21 cellular contexts compared by ENCODE assay signal in the genomic region with DNA sequence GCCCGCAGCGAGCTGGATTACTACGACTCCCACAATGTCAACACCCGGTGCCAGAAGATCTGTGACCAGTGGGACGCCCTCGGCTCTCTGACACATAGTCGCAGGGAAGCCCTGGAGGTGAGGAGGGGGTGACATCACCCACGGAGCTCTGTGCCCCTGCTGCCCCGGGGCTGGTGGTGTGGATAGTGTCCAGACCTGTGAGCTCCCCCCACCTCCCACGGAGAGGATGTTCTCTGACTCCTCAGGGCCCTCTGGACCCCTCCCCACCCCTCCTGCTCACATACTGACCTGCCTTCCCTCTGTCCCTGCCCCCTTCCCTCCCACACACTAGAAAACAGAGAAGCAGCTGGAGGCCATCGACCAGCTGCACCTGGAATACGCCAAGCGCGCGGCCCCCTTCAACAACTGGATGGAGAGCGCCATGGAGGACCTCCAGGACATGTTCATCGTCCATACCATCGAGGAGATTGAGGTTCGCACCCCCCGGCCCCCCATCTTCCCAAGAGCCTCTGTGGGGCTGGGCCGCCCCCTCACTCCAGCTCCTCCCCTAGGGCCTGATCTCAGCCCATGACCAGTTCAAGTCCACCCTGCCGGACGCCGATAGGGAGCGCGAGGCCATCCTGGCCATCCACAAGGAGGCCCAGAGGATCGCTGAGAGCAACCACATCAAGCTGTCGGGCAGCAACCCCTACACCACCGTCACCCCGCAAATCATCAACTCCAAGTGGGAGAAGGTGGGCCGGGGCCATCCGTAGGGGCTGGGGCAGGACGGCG. TPM values are rescaled to one million over a fixed set of nuclear protein-coding genes. Genes with fewer than 3 reads are reported as not detected.
DNase-seq lines count a peak whose midpoint lies in the region; ATAC-seq and TF ChIP-seq lines count a peak whose summit lies in the region.
"Had no signal": no experiment of that assay in that cellular context is flagged by ENCODE, and none has a peak within 500 bp of the region (broad histone marks: within the 10 kb centered on the region; RNA-seq: fewer than 3 reads in every experiment).

No MANE protein-coding gene starts in this region.

- TF ChIP-seq CTCF in A673 (conservative IDR thresholded peaks at IDR 0.05; ENCODE audit: low read depth, low read length) = no peak
- TF ChIP-seq CTCF in esophagus squamous epithelium (IDR thresholded peaks at IDR 0.05) = no peak
- no peak for TF ChIP-seq CTCF in sigmoid colon (IDR thresholded peaks at IDR 0.05)
- TF ChIP-seq CTCF in GM13977 (IDR thresholded peaks at IDR 0.05; ENCODE audit: extremely low read depth, insufficient read depth, missing control alignments) = no peak

- no peak for TF ChIP-seq EP300 in sigmoid colon (IDR thresholded peaks at IDR 0.05)

- 86% methylated on average over 16 of the region's 34 CpGs; no CpG with 5 or more reads in 1 of the 2 donors for WGBS in esophagus squamous epithelium, 2 donors
- WGBS in sigmoid colon, 2 donors = 91% methylated on average over 34 of the region's 34 CpGs

- CTCF ChIA-PET in A673 (lab: Charles Lee) = no interaction called here

- H3K9me3 ChIP-seq in A673 (ENCODE audit: low read depth, low read length, poor library complexity, severe bottlenecking) (no peaks in the 10 kb centered on the region), esophagus squamous epithelium (no peaks in the 10 kb centered on the region), sigmoid colon (no peaks in the 10 kb centered on the region)
- H3K9me3 ChIP-seq: MG63 had no signal

- POLR2A ChIA-PET in A673 (lab: Charles Lee; ENCODE audit: low non-redundant PET) = interaction anchor here (0.6 kb wide), 1 partner anchor 188 kb away, joined by 8 read pairs; no protein-coding TSS in a partner anchor

- H3K36me3 ChIP-seq in A673 (ENCODE audit: insufficient read depth, low read length, poor library complexity, severe bottlenecking) = peaks cover 56% of the 10 kb centered on the region
- peaks cover 76 to 100% (median 86%) of the 10 kb centered on the region in 3 donors for H3K36me3 ChIP-seq in esophagus squamous epithelium
- H3K36me3 ChIP-seq in sigmoid colon = peaks cover 45 to 94% (median 82%) of the 10 kb centered on the region in 4 donors

- TSS peak; percentile 72 for BruUV-seq in A673 (replicated peaks; lab: Mats Ljungman, UMichigan)

- no peak for DNase-seq in A673 (ENCODE audit: low spot score)
- no peak for DNase-seq in esophagus squamous epithelium (lab: John Stamatoyannopoulos, UW)
- no peak for DNase-seq in sigmoid colon
- no peak for DNase-seq in stimulated activated naive CD4-positive, alpha-beta T cell treated with Interleukin-2 at 50 U/mL for 16 hours (lab: John Stamatoyannopoulos, UW)
- DNase-seq in GM13977 (ENCODE audit: low spot score) = no peak
- DNase-seq: activated CD8-positive, alpha-beta T cell treated with anti-CD3 and anti-CD28 coated beads, Interleukin-2, amount 10 ng/mL, durations not matched to agents 7 days and 5 days; activated naive CD8-positive, alpha-beta T cell treated with anti-CD3 and anti-CD28 coated beads, Interleukin-2, amount 10 ng/mL, durations not matched to agents 7 days and 5 days; activated T-cell treated with anti-CD3 and anti-CD28 coated beads, Interleukin-2, amount 50 U/mL, for 48 hours; CD4-positive, alpha-beta T cell; DMS79 treated with DMSO at 0.1 percent for 48 hours; effector memory CD4-positive, alpha-beta T cell; MG63; NCI-H1694; NK-92 treated with Interleukin-12 subunit alpha and Interleukin-12 subunit beta, amount 100 ng/mL, for 24 hours; T-helper 1 cell had no signal

- H3K4me3 ChIP-seq in A673 (ENCODE audit: low read depth, low read length, poor library complexity, severe bottlenecking) (no peak overlapping the region), esophagus squamous epithelium (no peak overlapping the region), sigmoid colon (no peak overlapping the region)
- H3K4me3 ChIP-seq: MG63, smooth muscle cell had no signal

- H3K4me1 ChIP-seq in A673 (ENCODE audit: insufficient read depth, low read length, poor library complexity, severe bottlenecking) (no peaks in the 10 kb centered on the region), esophagus squamous epithelium (peaks cover 9 to 71% (median 23%) of the 10 kb centered on the region in 3 donors), sigmoid colon (peaks cover 0 to 57% (median 43%) of the 10 kb centered on the region in 4 donors)

- in situ Hi-C loops in GM13977 (cut with MboI; ENCODE audit: low pct_unique_long_range_greater_than_20kb, low sequenced_read_pairs, unreplicated experiment) = no loop called here

- H3K27me3 ChIP-seq in A673 (replicated peaks; ENCODE audit: insufficient read depth, low read depth, low read length, poor library complexity) (no peaks in the 10 kb centered on the region), esophagus squamous epithelium (no peaks in the 10 kb centered on the region), sigmoid colon (no peaks in the 10 kb centered on the region)
- H3K27me3 ChIP-seq: MG63 had no signal

- no peak overlapping the region for H3K27ac ChIP-seq in A673 (ENCODE audit: low read depth, low read length, poor library complexity, severe bottlenecking)
- H3K27ac ChIP-seq in angular gyrus (ENCODE audit: low read depth, low read length) = peak overlapping the region; percentile 98
- peak overlapping the region in 3 of 4 donors; percentile 77 to 84 (median 80) for H3K27ac ChIP-seq in esophagus squamous epithelium
- H3K27ac ChIP-seq in sigmoid colon = peak overlapping the region in 3 of 4 donors; percentile 67 to 97 (median 77)
- H3K27ac ChIP-seq: VCaP had no signal

- TF ChIP-seq POLR2A in esophagus squamous epithelium (IDR thresholded peaks at IDR 0.05) (no peak), sigmoid colon (IDR thresholded peaks at IDR 0.05) (no peak)

- ATAC-seq in HG03565 (IDR thresholded peaks at IDR 0.05; ENCODE audit: unreplicated experiment) (no peak), HG02798 (IDR thresholded peaks at IDR 0.05; ENCODE audit: poor library complexity, unreplicated experiment) (no peak)
- ATAC-seq: activated CD8-positive, alpha-beta T cell treated with anti-CD3 and anti-CD28 coated beads, Interleukin-2, amount 10 ng/mL, durations not matched to agents 7 days and 5 days had no signal

- intact Hi-C loops in A673 (cut with micrococcal nuclease; ENCODE audit: unreplicated experiment) (no loop called here), esophagus squamous epithelium (cut with DNase I) (no loop called here), sigmoid colon (cut with DNase I) (loop anchor here (5.0 kb wide), 1 partner anchor 109 kb away; a partner anchor contains a TSS)

RNA-seq across cellular contexts. Expression of a gene that starts 20.5 kb away (rescaled TPM):
- 0.69 and 0.96 TPM in 2 replicates for total RNA-seq in A673 (2021)
- total RNA-seq in esophagus squamous epithelium = 1 to 10 TPM; 1.5 to 4.2 (median 1.8) TPM
- 1 to 10 TPM in 1 of 4 donors, under 1 TPM in 2, not detected in 1; 0.33 to 3.0 (median 0.54) TPM for total RNA-seq in sigmoid colon
- polyA plus RNA-seq in sigmoid colon = 10 to 100 TPM in 1 of 3 donors, 1 to 10 TPM in 2; 5.3 to 14.3 (median 6.0) TPM

RNA-seq across cellular contexts. Expression of a gene that starts 49.5 kb away (rescaled TPM):
- total RNA-seq in A673 (2021) (not detected in 2 replicates), esophagus squamous epithelium (100 to 1,000 TPM in 2 of 4 donors, 10 to 100 TPM in 1, 1 to 10 TPM in 1; 7.1 to 266 (median 114) TPM), sigmoid colon (not detected)
- not detected for polyA plus RNA-seq in sigmoid colon
- total RNA-seq: activated CD8-positive, alpha-beta T cell treated with anti-CD3 and anti-CD28 coated beads, Interleukin-2, amount 10 ng/mL, durations not matched to agents 7 days and 5 days; activated naive CD8-positive, alpha-beta T cell treated with anti-CD3 and anti-CD28 coated beads, Interleukin-2, amount 10 ng/mL, durations not matched to agents 7 days and 5 days; CD4-positive, alpha-beta T cell; liver; smooth muscle cell had no signal
- polyA plus RNA-seq: liver, smooth muscle cell had no signal
